In genomic region chr9:84947412-84947972, GRCh38 we compare ENCODE assay signal across 21 cellular contexts.
A peak's percentile ranks its signal among the peaks of the same experiment; 100 is the strongest.
DNase-seq lines count a peak whose midpoint lies in the region; ATAC-seq, FAIRE-seq and TF ChIP-seq lines count a peak whose summit lies in the region.
"Had no signal": no experiment of that assay in that cellular context is flagged by ENCODE, and none has a peak within 500 bp of the region (broad histone marks: within the 10 kb centered on the region; RNA-seq: fewer than 3 reads in every experiment).

No MANE protein-coding gene starts in this region.

- no peak overlapping the region for H3K4me2 ChIP-seq in PC-3 (ENCODE audit: low read length)

- in situ Hi-C loops in Caki2 (cut with HindIII; ENCODE audit: low pct_unique_long_range_greater_than_20kb, low sequenced_read_pairs) = no loop called here

- no peaks in the 10 kb centered on the region for H3K9me3 ChIP-seq in PC-3 (ENCODE audit: low read length)
- H3K9me3 ChIP-seq in mucosa of descending colon = no peaks in the 10 kb centered on the region
- H3K9me3 ChIP-seq: esophagus squamous epithelium, neutrophil, right lobe of liver, thyroid gland had no signal

- H3K36me3 ChIP-seq in PC-3 (ENCODE audit: low read depth, low read length) = no peaks in the 10 kb centered on the region
- no peaks in the 10 kb centered on the region for H3K36me3 ChIP-seq in mucosa of descending colon (ENCODE audit: low read depth)
- H3K36me3 ChIP-seq: esophagus squamous epithelium, neutrophil, right lobe of liver, thyroid gland had no signal

- ATAC-seq in PC-3 = no peak
- peak; percentile 87 for ATAC-seq in esophagus mucosa
- peak; percentile 85 for ATAC-seq in mucosa of descending colon
- no peak for ATAC-seq in GM21737 (IDR thresholded peaks at IDR 0.05; ENCODE audit: unreplicated experiment)
- ATAC-seq: activated naive CD8-positive, alpha-beta T cell treated with anti-CD3 and anti-CD28 coated beads, Interleukin-2, amount 50 U/mL, for 24 hours; stimulated activated naive B cell treated with anti-CD40 and anti-IgM and Interleukin-4, amounts not matched to agents 10 μg/mL and 1 μg/mL and 100 μg/mL, for 72 hours had no signal

- no peak overlapping the region for H3K9ac ChIP-seq in PC-3 (ENCODE audit: low read length)

- H4K20me1 ChIP-seq in PC-3 (ENCODE audit: low read length) = no peaks in the 10 kb centered on the region

- DNase-seq in Caki2 (ENCODE audit: low read depth) (peak; percentile 77), PC-3 (peak; percentile 3), mucosa of descending colon (peak in 1 of 3 donors; percentile 41), H54 (ENCODE audit: insufficient read length, low spot score) (no peak), D721Med (ENCODE audit: insufficient read length, low spot score) (no peak)
- no peak for DNase-seq in activated CD8-positive, alpha-beta memory T cell treated with anti-CD3 and anti-CD28 coated beads, Interleukin-2, amount 50 U/mL, for 4 hours
- DNase-seq: activated naive CD8-positive, alpha-beta T cell treated with anti-CD3 and anti-CD28 coated beads, Interleukin-2, amount 50 U/mL, for 24 hours; CD4-positive, alpha-beta T cell; DMS79 treated with DMSO at 0.1 percent for 48 hours; esophagus squamous epithelium; H7; NCI-H187 treated with DMSO at 0.1 percent for 48 hours; NCI-H345; right lobe of liver; SHP77; stimulated activated naive B cell treated with anti-CD40 and anti-IgM and Interleukin-4, amounts not matched to agents 10 μg/mL and 1 μg/mL and 100 μg/mL, for 72 hours; thyroid gland had no signal

- TF ChIP-seq POLR2A in H54 (IDR thresholded peaks at IDR 0.05; ENCODE audit: low read depth, low read length) = no peak

- no peak overlapping the region for H3K27ac ChIP-seq in PC-3 (ENCODE audit: low read length)
- H3K27ac ChIP-seq: esophagus squamous epithelium, neutrophil, right lobe of liver, thyroid gland had no signal

- no peaks in the 10 kb centered on the region for H3F3A ChIP-seq in PC-3 (ENCODE audit: low read length, unreplicated experiment)

- FAIRE-seq in H54 (lab: Jason Lieb, UNC) (no peak), D721Med (lab: Jason Lieb, UNC) (no peak)
- FAIRE-seq: islet of Langerhans had no signal

- intact Hi-C loops in PC-3 (cut with micrococcal nuclease) (no loop called here), mucosa of descending colon (cut with DNase I, micrococcal nuclease) (no loop called here)

- no peaks in the 10 kb centered on the region for H3K9me2 ChIP-seq in PC-3 (replicated peaks; ENCODE audit: low read length)

- H3K79me2 ChIP-seq in PC-3 (ENCODE audit: low read length) = no peaks in the 10 kb centered on the region

- no TSS peak for BruUV-seq in PC-3 (replicated peaks; lab: Mats Ljungman, UMichigan)

- no peak overlapping the region for H2AFZ ChIP-seq in PC-3 (ENCODE audit: low read length)

- no peak for TF ChIP-seq CTCF in PC-3 (conservative IDR thresholded peaks at IDR 0.05; ENCODE audit: low read depth, low read length)
- no peak for TF ChIP-seq CTCF in mucosa of descending colon (IDR thresholded peaks at IDR 0.05)
- no peak for TF ChIP-seq CTCF in D721Med (IDR thresholded peaks at IDR 0.05; ENCODE audit: insufficient read depth, missing control alignments)

- H3K4me1 ChIP-seq in PC-3 (ENCODE audit: insufficient read depth, low read length) (no peaks in the 10 kb centered on the region), mucosa of descending colon (ENCODE audit: low read depth) (peaks cover 17% of the 10 kb centered on the region)
- H3K4me1 ChIP-seq: right lobe of liver had no signal

- POLR2A ChIA-PET in PC-3 (lab: Charles Lee; ENCODE audit: unreplicated experiment) = no interaction called here

- CTCF ChIA-PET in PC-3 (lab: Charles Lee) = no interaction called here

- H3K27me3 ChIP-seq in PC-3 (ENCODE audit: low read length) = no peaks in the 10 kb centered on the region
- H3K27me3 ChIP-seq: esophagus squamous epithelium, right lobe of liver, thyroid gland had no signal

- no peak overlapping the region for H3K4me3 ChIP-seq in PC-3 (ENCODE audit: low read length)
- H3K4me3 ChIP-seq in mucosa of descending colon = no peak overlapping the region
- H3K4me3 ChIP-seq: esophagus squamous epithelium, right lobe of liver, thyroid gland had no signal

Comparison
In these comparisons a context has a peak if more than half of its experiments do, and no peak if none do; other contexts are left out.
1. DNase-seq: peak in Caki2 (single experiment) and PC-3 (single experiment); none in activated CD8-positive, alpha-beta memory T cell treated with anti-CD3 and anti-CD28 coated beads, Interleukin-2, amount 50 U/mL, for 4 hours (single experiment), H54 (single experiment) and D721Med (single experiment).
2. ATAC-seq: peak in esophagus mucosa (single experiment) and mucosa of descending colon (single experiment); none in PC-3 (single experiment) and GM21737 (single experiment).